ENCODE assay signal across 26 cellular contexts in genomic region chr12:81874166-81874565, GRCh38.
"Had no signal": no experiment of that assay in that cellular context is flagged by ENCODE, and none has a peak within 500 bp of the region (broad histone marks: within the 10 kb centered on the region; RNA-seq: fewer than 3 reads in every experiment).

No MANE protein-coding gene starts in this region.

- DNase-seq: dermis blood vessel endothelial cell; effector memory CD4-positive, alpha-beta T cell; foreskin keratinocyte; heart left ventricle; hippocampal formation; left colon; left ventricle myocardium superior; lower lobe of right lung; naive thymus-derived CD8-positive, alpha-beta T cell; nephron progenitor cell; nucleus accumbens; right cardiac atrium; sigmoid colon; stimulated activated CD4-positive, alpha-beta T cell treated with anti-CD3 and anti-CD28 coated beads, Interleukin-2, amount 100 ng/mL, for 24 hours; stimulated activated CD4-positive, alpha-beta T cell treated with anti-CD3 and anti-CD28 coated beads, Interleukin-4, amount 100 ng/mL, for 24 hours; stimulated activated naive CD4-positive, alpha-beta T cell treated with Interleukin-2 at 50 U/mL for 16 hours; stomach; thyroid gland; trophoblast cell had no signal

- H3K27me3 ChIP-seq: esophagus muscularis mucosa, foreskin keratinocyte, gastroesophageal sphincter, heart left ventricle, sigmoid colon, stomach, thyroid gland, vagina had no signal

- FAIRE-seq: endothelial cell of umbilical vein, islet of Langerhans had no signal

- H3K4me3 ChIP-seq: esophagus muscularis mucosa, gastroesophageal sphincter, heart left ventricle, lower lobe of right lung, prostate gland, sigmoid colon, stomach, thyroid gland, vagina had no signal

- H3K4me1 ChIP-seq: esophagus muscularis mucosa, foreskin keratinocyte, gastroesophageal sphincter, heart left ventricle, lower lobe of right lung, prostate gland, sigmoid colon, thyroid gland, vagina had no signal

- H3K36me3 ChIP-seq: esophagus muscularis mucosa, gastroesophageal sphincter, heart left ventricle, lower lobe of right lung, prostate gland, sigmoid colon, stomach, thyroid gland, vagina had no signal

- H3K9me3 ChIP-seq: esophagus muscularis mucosa, gastroesophageal sphincter, heart left ventricle, lower lobe of right lung, prostate gland, sigmoid colon, stomach, thyroid gland, vagina had no signal

- ATAC-seq: foreskin keratinocyte; gastroesophageal sphincter; heart left ventricle; left colon; left ventricle myocardium superior; lower lobe of right lung; naive thymus-derived CD8-positive, alpha-beta T cell; right cardiac atrium; stimulated activated effector memory CD8-positive, alpha-beta T cell treated with anti-CD3 and anti-CD28 coated beads, Interleukin-12 subunit alpha, Interleukin-12 subunit beta, amount 100 ng/mL, for 72 hours had no signal

- H3K27ac ChIP-seq: esophagus muscularis mucosa, foreskin keratinocyte, gastroesophageal sphincter, heart left ventricle, lower lobe of right lung, prostate gland, sigmoid colon, stomach, thyroid gland, vagina had no signal
